Comparison of ENCODE assay signal across 1 cellular context in the genomic region with DNA sequence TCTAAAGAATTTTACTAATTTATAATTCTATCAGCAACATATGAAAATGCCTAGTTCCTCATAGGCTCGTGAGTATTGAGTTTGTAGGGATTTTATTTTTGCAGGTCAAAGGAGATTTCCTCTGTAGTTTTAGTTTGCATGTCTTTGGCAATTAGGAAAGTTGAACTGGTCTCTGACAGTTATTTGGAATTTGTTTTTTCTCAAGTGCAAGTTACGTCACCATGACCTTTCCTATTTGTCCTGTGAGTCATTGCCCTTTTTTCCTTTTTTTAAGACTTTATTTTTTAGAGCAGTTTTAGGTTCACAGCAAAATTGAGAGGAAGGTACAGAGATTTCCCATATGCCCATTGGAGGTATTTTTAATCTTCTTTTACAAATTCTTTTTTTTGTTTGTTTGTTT.
A peak's percentile ranks its signal among the peaks of the same experiment; 100 is the strongest.
TF ChIP-seq lines count a peak whose summit lies in the region.

No MANE protein-coding gene starts in this region.

TF ChIP-seq in HepG2, 621 proteins besides CTCF, POLR2A, EP300 and RAD21 (continued from another document and continues in another):
- TF ChIP-seq, protein P1, sequence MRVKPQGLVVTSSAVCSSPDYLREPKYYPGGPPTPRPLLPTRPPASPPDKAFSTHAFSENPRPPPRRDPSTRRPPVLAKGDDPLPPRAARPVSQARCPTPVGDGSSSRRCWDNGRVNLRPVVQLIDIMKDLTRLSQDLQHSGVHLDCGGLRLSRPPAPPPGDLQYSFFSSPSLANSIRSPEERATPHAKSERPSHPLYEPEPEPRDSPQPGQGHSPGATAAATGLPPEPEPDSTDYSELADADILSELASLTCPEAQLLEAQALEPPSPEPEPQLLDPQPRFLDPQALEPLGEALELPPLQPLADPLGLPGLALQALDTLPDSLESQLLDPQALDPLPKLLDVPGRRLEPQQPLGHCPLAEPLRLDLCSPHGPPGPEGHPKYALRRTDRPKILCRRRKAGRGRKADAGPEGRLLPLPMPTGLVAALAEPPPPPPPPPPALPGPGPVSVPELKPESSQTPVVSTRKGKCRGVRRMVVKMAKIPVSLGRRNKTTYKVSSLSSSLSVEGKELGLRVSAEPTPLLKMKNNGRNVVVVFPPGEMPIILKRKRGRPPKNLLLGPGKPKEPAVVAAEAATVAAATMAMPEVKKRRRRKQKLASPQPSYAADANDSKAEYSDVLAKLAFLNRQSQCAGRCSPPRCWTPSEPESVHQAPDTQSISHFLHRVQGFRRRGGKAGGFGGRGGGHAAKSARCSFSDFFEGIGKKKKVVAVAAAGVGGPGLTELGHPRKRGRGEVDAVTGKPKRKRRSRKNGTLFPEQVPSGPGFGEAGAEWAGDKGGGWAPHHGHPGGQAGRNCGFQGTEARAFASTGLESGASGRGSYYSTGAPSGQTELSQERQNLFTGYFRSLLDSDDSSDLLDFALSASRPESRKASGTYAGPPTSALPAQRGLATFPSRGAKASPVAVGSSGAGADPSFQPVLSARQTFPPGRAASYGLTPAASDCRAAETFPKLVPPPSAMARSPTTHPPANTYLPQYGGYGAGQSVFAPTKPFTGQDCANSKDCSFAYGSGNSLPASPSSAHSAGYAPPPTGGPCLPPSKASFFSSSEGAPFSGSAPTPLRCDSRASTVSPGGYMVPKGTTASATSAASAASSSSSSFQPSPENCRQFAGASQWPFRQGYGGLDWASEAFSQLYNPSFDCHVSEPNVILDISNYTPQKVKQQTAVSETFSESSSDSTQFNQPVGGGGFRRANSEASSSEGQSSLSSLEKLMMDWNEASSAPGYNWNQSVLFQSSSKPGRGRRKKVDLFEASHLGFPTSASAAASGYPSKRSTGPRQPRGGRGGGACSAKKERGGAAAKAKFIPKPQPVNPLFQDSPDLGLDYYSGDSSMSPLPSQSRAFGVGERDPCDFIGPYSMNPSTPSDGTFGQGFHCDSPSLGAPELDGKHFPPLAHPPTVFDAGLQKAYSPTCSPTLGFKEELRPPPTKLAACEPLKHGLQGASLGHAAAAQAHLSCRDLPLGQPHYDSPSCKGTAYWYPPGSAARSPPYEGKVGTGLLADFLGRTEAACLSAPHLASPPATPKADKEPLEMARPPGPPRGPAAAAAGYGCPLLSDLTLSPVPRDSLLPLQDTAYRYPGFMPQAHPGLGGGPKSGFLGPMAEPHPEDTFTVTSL (CRISPR knock-in tag; IDR thresholded peaks at IDR 0.05; ENCODE audit: borderline replicate concordance), result peak; percentile 48; the same call in 1 of the 2 replicates
- TF ChIP-seq RARA (CRISPR knock-in tag; IDR thresholded peaks at IDR 0.05), result peak; percentile 41; the same call in 1 of the 2 replicates
- TF ChIP-seq NR2F6 (IDR thresholded peaks at IDR 0.05), result peak; percentile 86
- TF ChIP-seq NR2F6 (CRISPR knock-in tag; IDR thresholded peaks at IDR 0.05), result peak; percentile 86
- TF ChIP-seq ERF (CRISPR knock-in tag; IDR thresholded peaks at IDR 0.05), result no peak
- no peak for TF ChIP-seq SPEN (CRISPR knock-in tag; IDR thresholded peaks at IDR 0.05; ENCODE audit: low read depth)
- no peak for TF ChIP-seq GLI4 (CRISPR knock-in tag; IDR thresholded peaks at IDR 0.05; ENCODE audit: borderline replicate concordance)
- TF ChIP-seq, protein P2, sequence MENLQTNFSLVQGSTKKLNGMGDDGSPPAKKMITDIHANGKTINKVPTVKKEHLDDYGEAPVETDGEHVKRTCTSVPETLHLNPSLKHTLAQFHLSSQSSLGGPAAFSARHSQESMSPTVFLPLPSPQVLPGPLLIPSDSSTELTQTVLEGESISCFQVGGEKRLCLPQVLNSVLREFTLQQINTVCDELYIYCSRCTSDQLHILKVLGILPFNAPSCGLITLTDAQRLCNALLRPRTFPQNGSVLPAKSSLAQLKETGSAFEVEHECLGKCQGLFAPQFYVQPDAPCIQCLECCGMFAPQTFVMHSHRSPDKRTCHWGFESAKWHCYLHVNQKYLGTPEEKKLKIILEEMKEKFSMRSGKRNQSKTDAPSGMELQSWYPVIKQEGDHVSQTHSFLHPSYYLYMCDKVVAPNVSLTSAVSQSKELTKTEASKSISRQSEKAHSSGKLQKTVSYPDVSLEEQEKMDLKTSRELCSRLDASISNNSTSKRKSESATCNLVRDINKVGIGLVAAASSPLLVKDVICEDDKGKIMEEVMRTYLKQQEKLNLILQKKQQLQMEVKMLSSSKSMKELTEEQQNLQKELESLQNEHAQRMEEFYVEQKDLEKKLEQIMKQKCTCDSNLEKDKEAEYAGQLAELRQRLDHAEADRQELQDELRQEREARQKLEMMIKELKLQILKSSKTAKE (CRISPR knock-in tag; IDR thresholded peaks at IDR 0.05; ENCODE audit: borderline replicate concordance), result no peak
- TF ChIP-seq CREB1 (IDR thresholded peaks at IDR 0.05), result peak; percentile 88
- TF ChIP-seq CREB1 (CRISPR knock-in tag; IDR thresholded peaks at IDR 0.05), result no peak
- no peak for TF ChIP-seq KMT2B (CRISPR knock-in tag; IDR thresholded peaks at IDR 0.05)
- TF ChIP-seq ZSCAN30 (CRISPR knock-in tag; IDR thresholded peaks at IDR 0.05), result no peak
- TF ChIP-seq, protein P3, sequence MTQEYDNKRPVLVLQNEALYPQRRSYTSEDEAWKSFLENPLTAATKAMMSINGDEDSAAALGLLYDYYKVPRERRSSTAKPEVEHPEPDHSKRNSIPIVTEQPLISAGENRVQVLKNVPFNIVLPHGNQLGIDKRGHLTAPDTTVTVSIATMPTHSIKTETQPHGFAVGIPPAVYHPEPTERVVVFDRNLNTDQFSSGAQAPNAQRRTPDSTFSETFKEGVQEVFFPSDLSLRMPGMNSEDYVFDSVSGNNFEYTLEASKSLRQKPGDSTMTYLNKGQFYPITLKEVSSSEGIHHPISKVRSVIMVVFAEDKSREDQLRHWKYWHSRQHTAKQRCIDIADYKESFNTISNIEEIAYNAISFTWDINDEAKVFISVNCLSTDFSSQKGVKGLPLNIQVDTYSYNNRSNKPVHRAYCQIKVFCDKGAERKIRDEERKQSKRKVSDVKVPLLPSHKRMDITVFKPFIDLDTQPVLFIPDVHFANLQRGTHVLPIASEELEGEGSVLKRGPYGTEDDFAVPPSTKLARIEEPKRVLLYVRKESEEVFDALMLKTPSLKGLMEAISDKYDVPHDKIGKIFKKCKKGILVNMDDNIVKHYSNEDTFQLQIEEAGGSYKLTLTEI (CRISPR knock-in tag; conservative IDR thresholded peaks at IDR 0.05), result no peak
- TF ChIP-seq, protein P4, sequence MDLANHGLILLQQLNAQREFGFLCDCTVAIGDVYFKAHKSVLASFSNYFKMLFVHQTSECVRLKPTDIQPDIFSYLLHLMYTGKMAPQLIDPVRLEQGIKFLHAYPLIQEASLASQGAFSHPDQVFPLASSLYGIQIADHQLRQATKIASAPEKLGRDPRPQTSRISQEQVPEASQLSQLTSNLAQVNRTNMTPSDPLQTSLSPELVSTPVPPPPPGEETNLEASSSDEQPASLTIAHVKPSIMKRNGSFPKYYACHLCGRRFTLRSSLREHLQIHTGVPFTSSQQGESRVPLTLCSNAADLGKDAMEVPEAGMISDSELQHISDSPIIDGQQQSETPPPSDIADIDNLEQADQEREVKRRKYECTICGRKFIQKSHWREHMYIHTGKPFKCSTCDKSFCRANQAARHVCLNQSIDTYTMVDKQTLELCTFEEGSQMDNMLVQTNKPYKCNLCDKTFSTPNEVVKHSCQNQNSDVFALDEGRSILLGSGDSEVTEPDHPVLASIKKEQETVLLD (CRISPR knock-in tag; IDR thresholded peaks at IDR 0.05; ENCODE audit: low read depth), result no peak
- no peak for TF ChIP-seq NFYC (CRISPR knock-in tag; IDR thresholded peaks at IDR 0.05)
- TF ChIP-seq, protein P5, sequence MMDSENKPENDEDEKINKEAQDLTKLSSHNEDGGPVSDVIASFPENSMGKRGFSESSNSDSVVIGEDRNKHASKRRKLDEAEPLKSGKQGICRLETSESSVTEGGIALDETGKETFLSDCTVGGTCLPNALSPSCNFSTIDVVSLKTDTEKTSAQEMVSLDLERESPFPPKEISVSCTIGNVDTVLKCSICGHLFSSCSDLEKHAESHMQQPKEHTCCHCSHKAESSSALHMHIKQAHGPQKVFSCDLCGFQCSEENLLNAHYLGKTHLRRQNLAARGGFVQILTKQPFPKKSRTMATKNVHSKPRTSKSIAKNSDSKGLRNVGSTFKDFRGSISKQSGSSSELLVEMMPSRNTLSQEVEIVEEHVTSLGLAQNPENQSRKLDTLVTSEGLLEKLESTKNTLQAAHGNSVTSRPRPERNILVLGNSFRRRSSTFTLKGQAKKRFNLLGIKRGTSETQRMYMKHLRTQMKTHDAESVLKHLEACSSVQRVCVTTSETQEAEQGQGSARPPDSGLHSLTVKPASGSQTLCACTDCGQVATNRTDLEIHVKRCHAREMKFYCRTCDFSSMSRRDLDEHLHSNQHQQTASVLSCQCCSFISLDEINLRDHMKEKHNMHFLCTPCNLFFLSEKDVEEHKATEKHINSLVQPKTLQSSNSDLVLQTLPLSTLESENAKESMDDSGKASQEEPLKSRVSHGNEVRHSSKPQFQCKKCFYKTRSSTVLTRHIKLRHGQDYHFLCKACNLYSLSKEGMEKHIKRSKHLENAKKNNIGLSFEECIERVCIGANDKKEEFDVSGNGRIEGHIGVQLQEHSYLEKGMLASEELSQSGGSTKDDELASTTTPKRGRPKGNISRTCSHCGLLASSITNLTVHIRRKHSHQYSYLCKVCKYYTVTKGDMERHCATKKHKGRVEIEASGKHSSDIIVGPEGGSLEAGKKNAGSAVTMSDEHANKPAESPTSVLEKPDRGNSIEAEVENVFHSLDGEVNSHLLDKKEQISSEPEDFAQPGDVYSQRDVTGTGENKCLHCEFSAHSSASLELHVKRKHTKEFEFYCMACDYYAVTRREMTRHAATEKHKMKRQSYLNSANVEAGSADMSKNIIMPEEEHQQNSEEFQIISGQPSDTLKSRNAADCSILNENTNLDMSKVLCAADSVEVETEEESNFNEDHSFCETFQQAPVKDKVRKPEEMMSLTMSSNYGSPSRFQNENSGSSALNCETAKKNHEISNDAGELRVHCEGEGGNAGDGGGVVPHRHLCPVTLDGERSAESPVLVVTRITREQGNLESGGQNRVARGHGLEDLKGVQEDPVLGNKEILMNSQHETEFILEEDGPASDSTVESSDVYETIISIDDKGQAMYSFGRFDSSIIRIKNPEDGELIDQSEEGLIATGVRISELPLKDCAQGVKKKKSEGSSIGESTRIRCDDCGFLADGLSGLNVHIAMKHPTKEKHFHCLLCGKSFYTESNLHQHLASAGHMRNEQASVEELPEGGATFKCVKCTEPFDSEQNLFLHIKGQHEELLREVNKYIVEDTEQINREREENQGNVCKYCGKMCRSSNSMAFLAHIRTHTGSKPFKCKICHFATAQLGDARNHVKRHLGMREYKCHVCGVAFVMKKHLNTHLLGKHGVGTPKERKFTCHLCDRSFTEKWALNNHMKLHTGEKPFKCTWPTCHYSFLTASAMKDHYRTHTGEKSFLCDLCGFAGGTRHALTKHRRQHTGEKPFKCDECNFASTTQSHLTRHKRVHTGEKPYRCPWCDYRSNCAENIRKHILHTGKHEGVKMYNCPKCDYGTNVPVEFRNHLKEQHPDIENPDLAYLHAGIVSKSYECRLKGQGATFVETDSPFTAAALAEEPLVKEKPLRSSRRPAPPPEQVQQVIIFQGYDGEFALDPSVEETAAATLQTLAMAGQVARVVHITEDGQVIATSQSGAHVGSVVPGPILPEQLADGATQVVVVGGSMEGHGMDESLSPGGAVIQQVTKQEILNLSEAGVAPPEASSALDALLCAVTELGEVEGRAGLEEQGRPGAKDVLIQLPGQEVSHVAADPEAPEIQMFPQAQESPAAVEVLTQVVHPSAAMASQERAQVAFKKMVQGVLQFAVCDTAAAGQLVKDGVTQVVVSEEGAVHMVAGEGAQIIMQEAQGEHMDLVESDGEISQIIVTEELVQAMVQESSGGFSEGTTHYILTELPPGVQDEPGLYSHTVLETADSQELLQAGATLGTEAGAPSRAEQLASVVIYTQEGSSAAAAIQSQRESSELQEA (CRISPR knock-in tag; IDR thresholded peaks at IDR 0.05; ENCODE audit: not compliant biosample characterization), result no peak
- TF ChIP-seq RXRB (CRISPR knock-in tag; IDR thresholded peaks at IDR 0.05; ENCODE audit: borderline replicate concordance), result peak; percentile 44
- TF ChIP-seq FOSL2 (CRISPR knock-in tag; IDR thresholded peaks at IDR 0.05), result peak; percentile 47; the same call in 1 of the 2 replicates
- TF ChIP-seq ATF7 (IDR thresholded peaks at IDR 0.05), result peak; percentile 92
- TF ChIP-seq ATF7 (CRISPR knock-in tag; IDR thresholded peaks at IDR 0.05), result no peak
- TF ChIP-seq, protein P6, sequence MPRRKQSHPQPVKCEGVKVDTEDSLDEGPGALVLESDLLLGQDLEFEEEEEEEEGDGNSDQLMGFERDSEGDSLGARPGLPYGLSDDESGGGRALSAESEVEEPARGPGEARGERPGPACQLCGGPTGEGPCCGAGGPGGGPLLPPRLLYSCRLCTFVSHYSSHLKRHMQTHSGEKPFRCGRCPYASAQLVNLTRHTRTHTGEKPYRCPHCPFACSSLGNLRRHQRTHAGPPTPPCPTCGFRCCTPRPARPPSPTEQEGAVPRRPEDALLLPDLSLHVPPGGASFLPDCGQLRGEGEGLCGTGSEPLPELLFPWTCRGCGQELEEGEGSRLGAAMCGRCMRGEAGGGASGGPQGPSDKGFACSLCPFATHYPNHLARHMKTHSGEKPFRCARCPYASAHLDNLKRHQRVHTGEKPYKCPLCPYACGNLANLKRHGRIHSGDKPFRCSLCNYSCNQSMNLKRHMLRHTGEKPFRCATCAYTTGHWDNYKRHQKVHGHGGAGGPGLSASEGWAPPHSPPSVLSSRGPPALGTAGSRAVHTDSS (CRISPR knock-in tag; conservative IDR thresholded peaks at IDR 0.05), result no peak
- no peak for TF ChIP-seq CENPX (CRISPR knock-in tag; IDR thresholded peaks at IDR 0.05)
- TF ChIP-seq, protein P7, sequence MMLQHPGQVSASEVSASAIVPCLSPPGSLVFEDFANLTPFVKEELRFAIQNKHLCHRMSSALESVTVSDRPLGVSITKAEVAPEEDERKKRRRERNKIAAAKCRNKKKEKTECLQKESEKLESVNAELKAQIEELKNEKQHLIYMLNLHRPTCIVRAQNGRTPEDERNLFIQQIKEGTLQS (CRISPR knock-in tag; IDR thresholded peaks at IDR 0.05), result peak; percentile 39; the same call in 1 of the 2 replicates
- TF ChIP-seq MED8 (CRISPR knock-in tag; IDR thresholded peaks at IDR 0.05; ENCODE audit: insufficient replicate concordance), result no peak
- no peak for TF ChIP-seq SNAI1 (CRISPR knock-in tag; IDR thresholded peaks at IDR 0.05; ENCODE audit: borderline replicate concordance)
- no peak for TF ChIP-seq FOXP1 (IDR thresholded peaks at IDR 0.05)
- no peak for TF ChIP-seq FOXP1 (CRISPR knock-in tag; IDR thresholded peaks at IDR 0.05)
- no peak for TF ChIP-seq SRY (CRISPR knock-in tag; IDR thresholded peaks at IDR 0.05)
- 0 out of 2 replicates have a peak, but pooled peaks have one; percentile 40 for TF ChIP-seq CEBPB (IDR thresholded peaks at IDR 0.05; ENCODE audit: borderline replicate concordance, low read depth, low read length)
- no peak for TF ChIP-seq ZSCAN22 (CRISPR knock-in tag; IDR thresholded peaks at IDR 0.05)
- no peak for TF ChIP-seq REXO4 (CRISPR knock-in tag; IDR thresholded peaks at IDR 0.05; ENCODE audit: borderline replicate concordance)
- TF ChIP-seq NR2F1 (CRISPR knock-in tag; IDR thresholded peaks at IDR 0.05), result peak; percentile 25 to 70; a peak in 2 of 4 replicates
